ENCODE assay signal across 1 cellular context in the genomic region with DNA sequence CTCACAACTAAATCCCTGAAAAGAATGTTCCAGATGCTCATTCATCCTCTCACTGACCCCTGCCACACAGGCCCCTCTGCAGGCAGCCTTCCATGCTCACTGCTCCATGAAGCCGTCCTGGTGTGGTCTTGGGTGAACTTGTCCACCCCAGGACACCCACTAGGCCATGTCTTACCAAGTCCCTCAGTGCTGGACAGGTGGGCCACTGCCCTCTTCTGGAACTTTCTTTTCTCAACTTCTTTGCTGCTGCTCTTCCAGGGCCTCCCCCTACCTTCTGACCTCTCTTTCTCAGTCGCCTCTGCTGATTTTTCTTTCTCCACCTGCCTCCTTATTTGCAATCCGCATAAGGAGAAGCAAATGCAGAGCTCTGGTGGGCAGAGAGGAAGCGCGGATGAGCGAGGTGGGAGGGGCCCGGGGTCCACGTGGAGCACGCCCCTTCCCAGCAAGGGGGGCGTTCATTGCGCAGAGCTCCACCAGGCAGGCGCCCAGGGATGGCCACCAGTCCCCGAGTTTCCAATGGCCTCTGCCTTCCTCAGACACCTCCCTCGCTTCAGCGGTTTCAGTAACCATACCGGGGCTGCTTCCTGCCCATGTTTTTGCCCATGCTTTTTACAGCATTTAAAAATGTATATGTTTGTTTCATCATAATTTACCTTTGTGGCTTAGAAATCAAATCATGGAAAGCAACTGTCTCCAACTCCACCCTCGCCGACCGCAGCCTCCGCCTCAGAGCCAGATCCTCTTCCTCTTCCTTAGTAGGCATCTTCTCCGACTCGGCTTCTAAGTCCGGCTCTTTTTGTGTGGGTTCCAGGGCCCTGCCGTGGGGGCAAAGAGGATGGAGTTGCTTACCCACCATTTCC.
TF ChIP-seq lines count a peak whose summit lies in the region.

No MANE protein-coding gene starts in this region.

TF ChIP-seq in HCT116, 20 proteins besides CTCF, POLR2A, EP300 and RAD21 (continued from another document):
- TF ChIP-seq, protein P1, sequence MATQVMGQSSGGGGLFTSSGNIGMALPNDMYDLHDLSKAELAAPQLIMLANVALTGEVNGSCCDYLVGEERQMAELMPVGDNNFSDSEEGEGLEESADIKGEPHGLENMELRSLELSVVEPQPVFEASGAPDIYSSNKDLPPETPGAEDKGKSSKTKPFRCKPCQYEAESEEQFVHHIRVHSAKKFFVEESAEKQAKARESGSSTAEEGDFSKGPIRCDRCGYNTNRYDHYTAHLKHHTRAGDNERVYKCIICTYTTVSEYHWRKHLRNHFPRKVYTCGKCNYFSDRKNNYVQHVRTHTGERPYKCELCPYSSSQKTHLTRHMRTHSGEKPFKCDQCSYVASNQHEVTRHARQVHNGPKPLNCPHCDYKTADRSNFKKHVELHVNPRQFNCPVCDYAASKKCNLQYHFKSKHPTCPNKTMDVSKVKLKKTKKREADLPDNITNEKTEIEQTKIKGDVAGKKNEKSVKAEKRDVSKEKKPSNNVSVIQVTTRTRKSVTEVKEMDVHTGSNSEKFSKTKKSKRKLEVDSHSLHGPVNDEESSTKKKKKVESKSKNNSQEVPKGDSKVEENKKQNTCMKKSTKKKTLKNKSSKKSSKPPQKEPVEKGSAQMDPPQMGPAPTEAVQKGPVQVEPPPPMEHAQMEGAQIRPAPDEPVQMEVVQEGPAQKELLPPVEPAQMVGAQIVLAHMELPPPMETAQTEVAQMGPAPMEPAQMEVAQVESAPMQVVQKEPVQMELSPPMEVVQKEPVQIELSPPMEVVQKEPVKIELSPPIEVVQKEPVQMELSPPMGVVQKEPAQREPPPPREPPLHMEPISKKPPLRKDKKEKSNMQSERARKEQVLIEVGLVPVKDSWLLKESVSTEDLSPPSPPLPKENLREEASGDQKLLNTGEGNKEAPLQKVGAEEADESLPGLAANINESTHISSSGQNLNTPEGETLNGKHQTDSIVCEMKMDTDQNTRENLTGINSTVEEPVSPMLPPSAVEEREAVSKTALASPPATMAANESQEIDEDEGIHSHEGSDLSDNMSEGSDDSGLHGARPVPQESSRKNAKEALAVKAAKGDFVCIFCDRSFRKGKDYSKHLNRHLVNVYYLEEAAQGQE (IDR thresholded peaks at IDR 0.05; ENCODE audit: low read depth) = no peak
- TF ChIP-seq TCF7L2 (IDR thresholded peaks at IDR 0.05; ENCODE audit: borderline replicate concordance, extremely low read depth, insufficient read depth, insufficient read length) (no peak), CBX3 (IDR thresholded peaks at IDR 0.05; ENCODE audit: low read depth) (no peak), ELF1 (IDR thresholded peaks at IDR 0.05; ENCODE audit: borderline replicate concordance, low read depth) (no peak)
- TF ChIP-seq, protein P2, sequence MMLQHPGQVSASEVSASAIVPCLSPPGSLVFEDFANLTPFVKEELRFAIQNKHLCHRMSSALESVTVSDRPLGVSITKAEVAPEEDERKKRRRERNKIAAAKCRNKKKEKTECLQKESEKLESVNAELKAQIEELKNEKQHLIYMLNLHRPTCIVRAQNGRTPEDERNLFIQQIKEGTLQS (IDR thresholded peaks at IDR 0.05) = no peak
